ENCODE assay signal across 12 cellular contexts in the genomic region with DNA sequence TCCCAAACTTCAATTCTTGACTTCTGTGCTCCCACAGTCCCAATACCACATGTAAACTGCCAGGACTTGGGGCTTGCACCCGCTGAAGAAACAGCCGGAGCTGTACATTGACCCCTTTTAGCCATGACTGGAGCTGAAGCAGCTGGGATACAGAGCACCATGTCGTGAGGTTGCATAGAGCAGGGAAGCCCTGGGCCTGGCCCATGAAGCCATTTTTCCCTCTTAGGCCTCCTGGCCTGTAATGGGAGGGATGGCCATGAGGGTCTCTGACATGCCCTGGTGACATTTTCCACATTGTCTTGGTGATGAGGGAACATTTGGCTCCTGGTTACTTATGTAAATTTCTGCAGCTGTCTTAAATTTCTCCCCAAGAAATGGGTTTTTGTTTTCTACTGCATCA. TPM values are rescaled to one million over a fixed set of nuclear protein-coding genes. Genes with fewer than 3 reads are reported as not detected.
"Had no signal": no experiment of that assay in that cellular context is flagged by ENCODE, and none has a peak within 500 bp of the region (broad histone marks: within the 10 kb centered on the region; RNA-seq: fewer than 3 reads in every experiment).

No MANE protein-coding gene starts in this region.

- H3K4me2 ChIP-seq: GM23338 had no signal

- FAIRE-seq: H1, H54 had no signal

- H3K9me3 Mint-ChIP-seq: HFFc6 had no signal

- H3K4me3 Mint-ChIP-seq: GM23338, H9, HFFc6 had no signal

- H3K9me3 ChIP-seq: HAP-1 had no signal

- H3K9ac ChIP-seq: GM23248 had no signal

- H3K36me3 ChIP-seq: HAP-1 had no signal

- H3K27ac Mint-ChIP-seq: GM23338, HFFc6 had no signal

- DNase-seq: GM23248, GOT3, H7, H9, HCEC 1CT, HFFc6 had no signal

- H3K4me3 ChIP-seq: GM23248, GM23338, HAP-1 had no signal

- H3K4me1 Mint-ChIP-seq: GM23338 had no signal

- H3K27ac ChIP-seq: GM23248 had no signal

- H2AFZ ChIP-seq: GM23248, GM23338 had no signal

- ATAC-seq: GM23338, HCT116 had no signal

RNA-seq across cellular contexts. Expression of a gene that starts 9.8 kb away (rescaled TPM):
- total RNA-seq: GM23248, GM23338, H1, H4, H9, HFFc6 had no signal
- polyA plus RNA-seq: GM23248, GM23338, H1 had no signal
